8 cellular contexts compared by ENCODE assay signal in genomic region chr4:16443504-16444088, GRCh38.
DNase-seq lines count a peak whose midpoint lies in the region; ATAC-seq and TF ChIP-seq lines count a peak whose summit lies in the region.

No MANE protein-coding gene starts in this region.

- intact Hi-C loops in ascending aorta (cut with DNase I) = no loop called here
- intact Hi-C loops in left lung (cut with DNase I) = loop anchor here in 1 of 2 donors (10.0 kb wide), 1 partner anchor 159 kb away; no protein-coding TSS in a partner anchor

- H3K4me1 ChIP-seq in ascending aorta = no peaks in the 10 kb centered on the region
- no peaks in the 10 kb centered on the region for H3K4me1 ChIP-seq in left lung

- no peaks in the 10 kb centered on the region for H3K9me3 ChIP-seq in ascending aorta
- H3K9me3 ChIP-seq in left lung = no peaks in the 10 kb centered on the region

- no peak overlapping the region for H3K27ac ChIP-seq in ascending aorta
- H3K27ac ChIP-seq in left lung = no peak overlapping the region

- DNase-seq in ELR (ENCODE audit: low read depth) (peak; percentile 50), GM20000 (ENCODE audit: low spot score) (peak; percentile 47), KBM-7 (peak; percentile 46), ascending aorta (ENCODE audit: low spot score in 2 of 2) (no peak), left lung (no peak), NCI-H2107 (lab: John Stamatoyannopoulos, UW) (no peak), cerebellar nuclear complex (lab: John Stamatoyannopoulos, UW) (no peak), NCI-H1092 (lab: John Stamatoyannopoulos, UW) (no peak)

- H3K4me3 ChIP-seq in ascending aorta = no peak overlapping the region
- no peak overlapping the region for H3K4me3 ChIP-seq in left lung

- no peaks in the 10 kb centered on the region for H3K27me3 ChIP-seq in ascending aorta
- no peaks in the 10 kb centered on the region for H3K27me3 ChIP-seq in left lung

- in situ Hi-C loops in KBM-7 (cut with MboI; ENCODE audit: low pct_unique_long_range_greater_than_20kb, low sequenced_read_pairs) = no loop called here

- H3K36me3 ChIP-seq in ascending aorta = no peaks in the 10 kb centered on the region
- no peaks in the 10 kb centered on the region for H3K36me3 ChIP-seq in left lung

- peak; percentile 82 for ATAC-seq in left lung

- peak; percentile 52 for TF ChIP-seq CTCF in GM20000 (IDR thresholded peaks at IDR 0.05; ENCODE audit: extremely low read depth, missing control alignments)
- TF ChIP-seq CTCF in ascending aorta (IDR thresholded peaks at IDR 0.05) = peak; percentile 19 to 43 (median 35)
- TF ChIP-seq CTCF in left lung (IDR thresholded peaks at IDR 0.05) = peak; percentile 60 to 71

Comparison
In these comparisons a context has a peak if more than half of its experiments do, and no peak if none do; other contexts are left out.
1. DNase-seq: peak in ELR (single experiment), GM20000 (single experiment) and KBM-7 (single experiment); none in ascending aorta (0 of 2), left lung (0 of 2), NCI-H2107 (single experiment), cerebellar nuclear complex (0 of 2) and NCI-H1092 (single experiment).
2. Peak in every context shown above with its lines, with median percentiles within 50 percentile points of each other: CTCF ChIP-seq.